ENCODE assay signal across 1 cellular context in the genomic region with DNA sequence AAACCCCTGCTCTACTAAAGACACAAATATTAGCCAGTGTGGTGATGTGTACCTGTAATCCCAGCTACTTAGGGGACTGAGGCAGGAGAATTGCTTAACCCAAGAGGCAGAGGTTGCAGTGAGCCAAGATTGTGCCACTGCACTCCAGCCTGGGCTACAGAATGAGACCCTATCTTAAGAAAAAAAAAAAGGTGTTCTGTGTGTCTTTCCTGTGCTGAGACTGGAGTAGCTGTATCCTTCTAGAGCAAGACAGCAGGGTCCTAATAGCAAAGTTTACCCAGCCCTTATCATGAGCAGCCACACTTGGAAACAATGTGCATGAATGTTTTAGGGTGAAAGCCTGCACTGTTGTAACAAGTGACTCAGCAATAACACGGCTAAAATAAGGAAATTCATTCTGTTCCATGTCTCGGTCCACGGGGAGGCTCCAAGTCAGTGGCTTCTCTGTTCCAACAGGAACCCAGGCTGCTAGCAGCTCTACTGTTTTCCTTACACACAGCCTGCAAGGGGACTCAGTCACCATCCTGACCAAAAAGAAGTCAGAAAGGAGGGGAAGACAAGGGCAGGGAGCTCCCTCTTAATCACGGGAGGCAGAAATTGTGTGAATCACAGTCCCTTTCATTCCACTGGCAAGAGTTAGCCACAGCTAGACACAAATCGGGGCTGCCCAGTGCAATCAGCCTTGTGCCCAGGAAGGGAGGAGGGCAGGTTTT.
TF ChIP-seq lines count a peak whose summit lies in the region.

No MANE protein-coding gene starts in this region.

TF ChIP-seq in A549, 52 proteins besides CTCF, POLR2A, EP300 and RAD21 (continued from another document):
- no peak for TF ChIP-seq HES2 (IDR thresholded peaks at IDR 0.05)
- TF ChIP-seq, protein P1, sequence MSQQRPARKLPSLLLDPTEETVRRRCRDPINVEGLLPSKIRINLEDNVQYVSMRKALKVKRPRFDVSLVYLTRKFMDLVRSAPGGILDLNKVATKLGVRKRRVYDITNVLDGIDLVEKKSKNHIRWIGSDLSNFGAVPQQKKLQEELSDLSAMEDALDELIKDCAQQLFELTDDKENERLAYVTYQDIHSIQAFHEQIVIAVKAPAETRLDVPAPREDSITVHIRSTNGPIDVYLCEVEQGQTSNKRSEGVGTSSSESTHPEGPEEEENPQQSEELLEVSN (IDR thresholded peaks at IDR 0.05; ENCODE audit: borderline replicate concordance, low read depth): no peak
- TF ChIP-seq, protein P2, sequence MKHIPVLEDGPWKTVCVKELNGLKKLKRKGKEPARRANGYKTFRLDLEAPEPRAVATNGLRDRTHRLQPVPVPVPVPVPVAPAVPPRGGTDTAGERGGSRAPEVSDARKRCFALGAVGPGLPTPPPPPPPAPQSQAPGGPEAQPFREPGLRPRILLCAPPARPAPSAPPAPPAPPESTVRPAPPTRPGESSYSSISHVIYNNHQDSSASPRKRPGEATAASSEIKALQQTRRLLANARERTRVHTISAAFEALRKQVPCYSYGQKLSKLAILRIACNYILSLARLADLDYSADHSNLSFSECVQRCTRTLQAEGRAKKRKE (CRISPR knock-in tag; IDR thresholded peaks at IDR 0.05; ENCODE audit: low read depth): no peak
